ENCODE assay signal across 28 cellular contexts in the genomic region with DNA sequence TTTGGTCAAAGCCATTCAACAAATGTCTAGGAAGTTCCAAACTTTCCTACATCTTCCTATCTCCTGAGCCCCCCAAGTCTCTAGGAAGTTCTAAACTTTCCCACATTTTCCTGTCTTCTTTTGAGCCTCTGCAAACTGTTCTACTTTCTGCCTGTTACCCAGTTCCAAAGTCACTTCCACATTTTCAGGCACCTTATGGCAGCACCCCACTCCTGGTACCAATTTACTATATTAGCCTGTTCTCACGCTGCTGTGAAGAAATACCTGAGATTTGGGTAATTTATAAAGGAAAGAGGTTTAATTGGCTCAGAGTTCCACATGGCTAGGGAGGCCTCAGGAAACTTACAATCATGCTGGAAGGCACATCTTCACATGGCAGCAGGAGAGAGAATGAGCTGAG.
"Had no signal": no experiment of that assay in that cellular context is flagged by ENCODE, and none has a peak within 500 bp of the region (broad histone marks: within the 10 kb centered on the region; RNA-seq: fewer than 3 reads in every experiment).

No MANE protein-coding gene starts in this region.

- ATAC-seq: effector memory CD8-positive, alpha-beta T cell; esophagus mucosa; foreskin keratinocyte; gastrocnemius medialis; gastroesophageal sphincter; heart left ventricle; heart right ventricle had no signal

- H3K27me3 ChIP-seq: colonic mucosa, esophagus muscularis mucosa, esophagus squamous epithelium, foreskin keratinocyte, gastrocnemius medialis, gastroesophageal sphincter, heart left ventricle, heart right ventricle had no signal

- H3K4me3 ChIP-seq: colonic mucosa, coronary artery, dorsolateral prefrontal cortex, esophagus muscularis mucosa, esophagus squamous epithelium, gastrocnemius medialis, gastroesophageal sphincter, heart left ventricle, heart right ventricle had no signal

- H3K4me1 ChIP-seq: colonic mucosa, esophagus muscularis mucosa, esophagus squamous epithelium, foreskin keratinocyte, gastrocnemius medialis, gastroesophageal sphincter, heart left ventricle, heart right ventricle had no signal

- FAIRE-seq: colon, endometrium, endothelial cell of umbilical vein, frontal cortex had no signal

- H3K27me3 Mint-ChIP-seq: dendritic cell treated with granulocyte-macrophage colony-stimulating factor and Interleukin-4, amounts not matched to agents 40 ng/mL and 50 ng/mL, for 4 days; effector memory CD8-positive, alpha-beta T cell had no signal

- H3K4me3 Mint-ChIP-seq: dendritic cell treated with granulocyte-macrophage colony-stimulating factor and Interleukin-4, amounts not matched to agents 40 ng/mL and 50 ng/mL, for 4 days; effector memory CD8-positive, alpha-beta T cell had no signal

- DNase-seq: colonic mucosa; cortex of kidney; dermis blood vessel endothelial cell; dorsolateral prefrontal cortex; effector CD4-positive, alpha-beta T cell; effector CD8-positive, alpha-beta T cell; effector memory CD4-positive, alpha-beta T cell; effector memory CD8-positive, alpha-beta T cell; erythroblast; esophagus squamous epithelium; foreskin fibroblast; foreskin keratinocyte; foreskin melanocyte; gastrocnemius medialis; glutamatergic neuron; head of caudate nucleus; heart left ventricle; heart right ventricle had no signal

- H3K36me3 ChIP-seq: colonic mucosa, esophagus muscularis mucosa, esophagus squamous epithelium, gastrocnemius medialis, gastroesophageal sphincter, heart left ventricle, heart right ventricle had no signal

- H3K27ac ChIP-seq: colonic mucosa, coronary artery, dorsolateral prefrontal cortex, epithelial cell of prostate, esophagus muscularis mucosa, esophagus squamous epithelium, foreskin keratinocyte, gastrocnemius medialis, gastroesophageal sphincter, heart left ventricle, heart right ventricle had no signal

- H3K27ac Mint-ChIP-seq: dendritic cell treated with granulocyte-macrophage colony-stimulating factor and Interleukin-4, amounts not matched to agents 40 ng/mL and 50 ng/mL, for 4 days; effector memory CD8-positive, alpha-beta T cell had no signal

- H3K9me3 ChIP-seq: colonic mucosa had no signal
